ENCODE assay signal across 23 cellular contexts in genomic region chr20:25454153-25454900, GRCh38. TPM values are rescaled to one million over a fixed set of nuclear protein-coding genes. Genes with fewer than 3 reads are reported as not detected.
DNase-seq lines count a peak whose midpoint lies in the region; ATAC-seq, FAIRE-seq and TF ChIP-seq lines count a peak whose summit lies in the region.
"Had no signal": no experiment of that assay in that cellular context is flagged by ENCODE, and none has a peak within 500 bp of the region (broad histone marks: within the 10 kb centered on the region; RNA-seq: fewer than 3 reads in every experiment).

No MANE protein-coding gene starts in this region.

- DNase-seq in AG20443 (ENCODE audit: low spot score): peak; percentile 6
- no peak for DNase-seq in K562 (ENCODE audit: extremely low read depth in 1 of 4, low spot score in 3 of 4)
- DNase-seq in HepG2 (ENCODE audit: low spot score): no peak
- no peak for DNase-seq in stimulated activated effector memory CD8-positive, alpha-beta T cell treated with anti-CD3 and anti-CD28 coated beads, Interleukin-12 subunit alpha, Interleukin-12 subunit beta, amount 100 ng/mL, for 72 hours (ENCODE audit: low spot score in 2 of 2)
- no peak for DNase-seq in MM.1S
- no peak for DNase-seq in mucosa of descending colon
- DNase-seq: 8988T; Calu3; CD8-positive, alpha-beta memory T cell; DMS153; GM23248; Karpas-422; NCI-H1694; NCI-H2081; NCI-H2171; NCI-H524 treated with DMSO at 0.1 percent for 48 hours; NCI-H82; Peyer's patch had no signal

- no peaks in the 10 kb centered on the region for H3K4me1 Mint-ChIP-seq in stimulated activated effector memory CD8-positive, alpha-beta T cell treated with anti-CD3 and anti-CD28 coated beads, Interleukin-12 subunit alpha, Interleukin-12 subunit beta, amount 100 ng/mL, for 72 hours
- H3K4me1 Mint-ChIP-seq: CD8-positive, alpha-beta memory T cell; IgD-negative memory B cell had no signal

- intact Hi-C loops in K562 (cut with micrococcal nuclease) (no loop called here), HepG2 (cut with micrococcal nuclease; ENCODE audit: unreplicated experiment) (no loop called here), mucosa of descending colon (cut with DNase I, micrococcal nuclease) (no loop called here)

- H3K36me3 ChIP-seq in K562 (ENCODE audit: control insufficient read depth, insufficient read depth, low read length): no peaks in the 10 kb centered on the region
- H3K36me3 ChIP-seq in HepG2 (replicated peaks in 1 of 2; ENCODE audit: control insufficient read depth in 1 of 2, insufficient read depth in 2 of 2, low read length in 2 of 2): peaks cover 36 to 48% of the 10 kb centered on the region in 2 experiments
- H3K36me3 ChIP-seq in MM.1S (replicated peaks; ENCODE audit: insufficient read depth, low read length): no peaks in the 10 kb centered on the region
- no peaks in the 10 kb centered on the region for H3K36me3 ChIP-seq in mucosa of descending colon (ENCODE audit: low read depth)

- no peak overlapping the region for H2AFZ ChIP-seq in K562 (ENCODE audit: low read depth, low read length)
- H2AFZ ChIP-seq in HepG2 (ENCODE audit: low read length): no peak overlapping the region
- no peak overlapping the region for H2AFZ ChIP-seq in MM.1S (ENCODE audit: low read length)
- H2AFZ ChIP-seq: GM23248 had no signal

- POLR2A ChIA-PET in K562 (lab: Yijun Ruan, JAX) (no interaction called here), HepG2 (lab: Yijun Ruan, JAX) (no interaction called here)

- H4K20me1 ChIP-seq in K562 (replicated peaks; ENCODE audit: control insufficient read depth, insufficient read depth, low read length) (no peaks in the 10 kb centered on the region), HepG2 (ENCODE audit: insufficient read depth, low read length) (no peaks in the 10 kb centered on the region), MM.1S (ENCODE audit: insufficient read depth, low read length) (no peaks in the 10 kb centered on the region)

- H3K4me1 ChIP-seq in K562 (replicated peaks in 1 of 2; ENCODE audit: control insufficient read depth in 2 of 2, insufficient read depth in 2 of 2, low read length in 2 of 2) (no peaks in the 10 kb centered on the region; a peak in 1 of 5 replicates), HepG2 (ENCODE audit: insufficient read depth, low read length) (no peaks in the 10 kb centered on the region), MM.1S (ENCODE audit: low read length) (no peaks in the 10 kb centered on the region), mucosa of descending colon (ENCODE audit: low read depth) (no peaks in the 10 kb centered on the region)
- H3K4me1 ChIP-seq: Peyer's patch had no signal

- in situ Hi-C loops in K562 (cut with MboI): no loop called here
- in situ Hi-C loops in HepG2 (cut with HindIII; ENCODE audit: extremely low pct_ligation_motif_present, low pct_unique_long_range_greater_than_20kb): no loop called here

- H3K4me2 ChIP-seq in K562 (ENCODE audit: insufficient read depth, low read length) (no peak overlapping the region), HepG2 (ENCODE audit: low read depth, low read length) (no peak overlapping the region), MM.1S (ENCODE audit: low read depth, low read length) (no peak overlapping the region)

- H3K9ac ChIP-seq in K562 (ENCODE audit: insufficient read depth in 1 of 2, low read depth in 2 of 2, low read length in 2 of 2): no peak overlapping the region
- no peak overlapping the region for H3K9ac ChIP-seq in HepG2 (ENCODE audit: insufficient read depth, low read depth, low read length)
- H3K9ac ChIP-seq in MM.1S (ENCODE audit: low read length): no peak overlapping the region
- H3K9ac ChIP-seq: GM23248 had no signal

- FAIRE-seq in K562 (lab: Jason Lieb, UNC): no peak
- no peak for FAIRE-seq in HepG2 (lab: Jason Lieb, UNC)
- FAIRE-seq: G401.6 had no signal

- H3K9me3 Mint-ChIP-seq in stimulated activated effector memory CD8-positive, alpha-beta T cell treated with anti-CD3 and anti-CD28 coated beads, Interleukin-12 subunit alpha, Interleukin-12 subunit beta, amount 100 ng/mL, for 72 hours: no peaks in the 10 kb centered on the region
- H3K9me3 Mint-ChIP-seq: CD8-positive, alpha-beta memory T cell had no signal

- TF ChIP-seq EP300 in K562 (IDR thresholded peaks at IDR 0.05; ENCODE audit: low read length) (no peak), HepG2 (IDR thresholded peaks at IDR 0.05; ENCODE audit: low read depth in 2 of 2, low read length in 2 of 2) (no peak), HepG2 (CRISPR knock-in tag; IDR thresholded peaks at IDR 0.05; ENCODE audit: borderline replicate concordance) (no peak)

- no peak for TF ChIP-seq CTCF in K562 (IDR thresholded peaks at IDR 0.05 in 2 of 3, conservative IDR thresholded peaks at IDR 0.05 in 1 of 3; ENCODE audit: insufficient read depth in 2 of 3, low read depth in 1 of 3, low read length in 3 of 3)
- TF ChIP-seq CTCF in HepG2 (CRISPR knock-in tag; IDR thresholded peaks at IDR 0.05): no peak
- TF ChIP-seq CTCF in MM.1S (IDR thresholded peaks at IDR 0.05; ENCODE audit: low read length): no peak
- no peak for TF ChIP-seq CTCF in mucosa of descending colon (IDR thresholded peaks at IDR 0.05)

- BruUV-seq in K562 (replicated peaks; lab: Mats Ljungman, UMichigan) (no TSS peak), HepG2 (replicated peaks; lab: Mats Ljungman, UMichigan) (no TSS peak)

- H3K36me3 Mint-ChIP-seq in stimulated activated effector memory CD8-positive, alpha-beta T cell treated with anti-CD3 and anti-CD28 coated beads, Interleukin-12 subunit alpha, Interleukin-12 subunit beta, amount 100 ng/mL, for 72 hours: no peaks in the 10 kb centered on the region
- H3K36me3 Mint-ChIP-seq: CD8-positive, alpha-beta memory T cell had no signal

- H3K79me2 ChIP-seq in K562 (ENCODE audit: control insufficient read depth, insufficient read depth, low read length) (no peaks in the 10 kb centered on the region), HepG2 (ENCODE audit: insufficient read depth, low read length) (no peaks in the 10 kb centered on the region), MM.1S (ENCODE audit: low read length) (no peaks in the 10 kb centered on the region)

- H3K9me3 ChIP-seq in K562 (replicated peaks; ENCODE audit: control insufficient read depth, insufficient read depth, low read depth, low read length): no peaks in the 10 kb centered on the region
- no peaks in the 10 kb centered on the region for H3K9me3 ChIP-seq in HepG2 (ENCODE audit: low read length)
- no peaks in the 10 kb centered on the region for H3K9me3 ChIP-seq in MM.1S (replicated peaks; ENCODE audit: insufficient read depth, low read length)
- no peaks in the 10 kb centered on the region for H3K9me3 ChIP-seq in mucosa of descending colon
- H3K9me3 ChIP-seq: Peyer's patch had no signal

- ATAC-seq in K562 (peak; percentile 37; the same call in 2 of the 3 replicates), HepG2 (peak; percentile 8), mucosa of descending colon (no peak), GM21367 (IDR thresholded peaks at IDR 0.05; ENCODE audit: unreplicated experiment) (no peak)
- ATAC-seq in stimulated activated effector memory CD8-positive, alpha-beta T cell treated with anti-CD3 and anti-CD28 coated beads, Interleukin-12 subunit alpha, Interleukin-12 subunit beta, amount 100 ng/mL, for 72 hours: peak; percentile 5
- ATAC-seq: HCT116 had no signal

- no peak overlapping the region for H3K4me3 Mint-ChIP-seq in stimulated activated effector memory CD8-positive, alpha-beta T cell treated with anti-CD3 and anti-CD28 coated beads, Interleukin-12 subunit alpha, Interleukin-12 subunit beta, amount 100 ng/mL, for 72 hours
- H3K4me3 Mint-ChIP-seq: IgD-negative memory B cell had no signal

- WGBS in K562 (ENCODE audit: insufficient coverage, low coverage, missing lambda C conversion rate): 4% methylated on average over 11 of the region's 15 CpGs
- 93% methylated on average over 15 of the region's 15 CpGs for WGBS in HepG2 (ENCODE audit: low lambda C conversion rate)

- H3K9me1 ChIP-seq in K562 (ENCODE audit: control insufficient read depth, insufficient read depth, low read length): no peaks in the 10 kb centered on the region

- no peak for TF ChIP-seq RAD21 in K562 (CRISPR knock-in tag; conservative IDR thresholded peaks at IDR 0.05 in 1 of 2, IDR thresholded peaks at IDR 0.05 in 1 of 2)
- TF ChIP-seq RAD21 in HepG2 (CRISPR knock-in tag; IDR thresholded peaks at IDR 0.05): no peak

- no peak overlapping the region for H3K27ac ChIP-seq in K562 (ENCODE audit: extremely low read depth, low read depth, low read length)
- no peak overlapping the region for H3K27ac ChIP-seq in HepG2 (ENCODE audit: extremely low read length, insufficient read depth, low read length)
- H3K27ac ChIP-seq in MM.1S (ENCODE audit: low read length): no peak overlapping the region
- H3K27ac ChIP-seq: C4-2B, GM23248, Peyer's patch had no signal

- H3K4me3 ChIP-seq in K562: no peak overlapping the region
- H3K4me3 ChIP-seq in HepG2 (replicated peaks in 1 of 3; ENCODE audit: insufficient read depth in 1 of 3, low read depth in 2 of 3, low read length in 3 of 3): no peak overlapping the region
- H3K4me3 ChIP-seq in MM.1S (ENCODE audit: low read length): no peak overlapping the region
- H3K4me3 ChIP-seq in mucosa of descending colon: no peak overlapping the region
- H3K4me3 ChIP-seq: GM23248, Peyer's patch had no signal

- H3K27ac Mint-ChIP-seq in stimulated activated effector memory CD8-positive, alpha-beta T cell treated with anti-CD3 and anti-CD28 coated beads, Interleukin-12 subunit alpha, Interleukin-12 subunit beta, amount 100 ng/mL, for 72 hours: no peak overlapping the region
- H3K27ac Mint-ChIP-seq: CD8-positive, alpha-beta memory T cell; IgD-negative memory B cell had no signal

- CTCF ChIA-PET in K562 (lab: Yijun Ruan, JAX; ENCODE audit: low intra/inter-chr PET ratio): no interaction called here
- CTCF ChIA-PET in HepG2 (lab: Yijun Ruan, JAX; ENCODE audit: low intra/inter-chr PET ratio, low total read pairs): no interaction called here

- TF ChIP-seq POLR2A in K562 (conservative IDR thresholded peaks at IDR 0.05) (no peak), HepG2 (IDR thresholded peaks at IDR 0.05; ENCODE audit: insufficient read depth in 1 of 2, low read depth in 2 of 2, low read length in 2 of 2) (no peak)

- H3F3A ChIP-seq in MM.1S (ENCODE audit: insufficient read depth, low read length): no peaks in the 10 kb centered on the region

- no peaks in the 10 kb centered on the region for H3K9me2 ChIP-seq in MM.1S (replicated peaks; ENCODE audit: insufficient read depth, low read length)

- H3K27me3 ChIP-seq in K562 (ENCODE audit: control insufficient read depth in 2 of 2, insufficient read depth in 2 of 2, low read length in 2 of 2): peaks cover 12 to 37% of the 10 kb centered on the region in 2 experiments; a peak in 3 of 5 replicates
- H3K27me3 ChIP-seq in HepG2 (ENCODE audit: control insufficient read depth in 1 of 2, insufficient read depth in 2 of 2, low read length in 2 of 2): no peaks in the 10 kb centered on the region
- H3K27me3 ChIP-seq in MM.1S (replicated peaks; ENCODE audit: insufficient read depth, low read length): no peaks in the 10 kb centered on the region
- H3K27me3 ChIP-seq: Peyer's patch had no signal

RNA-seq across cellular contexts. Expression of gene GINS1, which starts 46.9 kb away (rescaled TPM):
- 12.5 and 31.0 TPM in 2 replicates for total RNA-seq in K562 (2011; cell fraction: chromatin; rRNA removed; ENCODE audit: low replicate concordance)
- 9.2 and 11.1 TPM in 2 replicates for total RNA-seq in K562 (2011; cell fraction: nucleolus; rRNA removed)
- 24.6 and 27.8 TPM in 2 replicates for total RNA-seq in K562 (2011; cell fraction: nucleoplasm; rRNA removed)
- 19.5 and 20.9 TPM in 2 replicates for total RNA-seq in K562 (2014; rRNA removed)
- total RNA-seq in K562 (2014; rRNA removed; fragmentation: Illumina TruSeq; extraction: Trizol): 26.9 and 29.7 TPM in 2 replicates
- 23.5 and 24.1 TPM in 2 replicates for total RNA-seq in K562 (2015; rRNA removed; fragmentation: Illumina TruSeq; extraction: Trizol)
- 31.8 TPM in 2 replicates for total RNA-seq in K562 (2021)
- polyA plus RNA-seq in K562 (2011; rRNA removed): 19.0 and 27.3 TPM in 2 replicates
- polyA plus RNA-seq in K562 (2011; cell fraction: cytosol; rRNA removed): 8.6 and 16.4 TPM in 2 replicates
- 7.7 and 9.4 TPM in 2 replicates for polyA plus RNA-seq in K562 (2011; cell fraction: nucleus; rRNA removed)
- polyA plus RNA-seq in K562 (2012): 14.5 and 16.5 TPM in 2 replicates
- 19.2 and 22.8 TPM in 2 replicates for polyA plus RNA-seq in K562 (2014; fragmentation: Illumina TruSeq; extraction: Trizol)
- polyA plus RNA-seq in K562 (2014; fragmentation: Nextera tagmentation; extraction: Ambion mirVana): 10 to 100 TPM; 13.1 to 25.8 TPM
- 21.1 and 26.6 TPM in 2 replicates for polyA plus RNA-seq in K562 (2014; rRNA removed)
- 20.5 and 31.4 TPM in 2 replicates for polyA minus RNA-seq in K562 (2011; rRNA and poly(A)+ RNA removed)
- polyA minus RNA-seq in K562 (2011; cell fraction: cytosol; rRNA and poly(A)+ RNA removed): 7.2 and 13.5 TPM in 2 replicates
- 3.5 and 7.6 TPM in 2 replicates for polyA minus RNA-seq in K562 (2011; cell fraction: nucleus; rRNA and poly(A)+ RNA removed)
- 59.9 and 74.6 TPM in 2 replicates for total RNA-seq in HepG2 (2016; rRNA removed; fragmentation: Illumina TruSeq; extraction: Trizol)
- total RNA-seq in HepG2 (2016; cell fraction: cytosol; rRNA removed; fragmentation: Illumina TruSeq; extraction: Trizol; ENCODE audit: low read depth): 12.1 and 13.7 TPM in 2 replicates
- total RNA-seq in HepG2 (2016; cell fraction: insoluble cytoplasmic fraction; rRNA removed; fragmentation: Illumina TruSeq; extraction: Trizol): 62.2 and 82.5 TPM in 2 replicates
- 27.4 and 32.8 TPM in 2 replicates for total RNA-seq in HepG2 (2016; cell fraction: membrane; rRNA removed; fragmentation: Illumina TruSeq; extraction: Trizol)
- total RNA-seq in HepG2 (2016; cell fraction: nucleus; rRNA removed; fragmentation: Illumina TruSeq; extraction: Trizol): 30.1 and 33.0 TPM in 2 replicates
- polyA plus RNA-seq in HepG2 (2011; rRNA removed): 10.3 and 14.6 TPM in 2 replicates
- 8.1 and 9.7 TPM in 2 replicates for polyA plus RNA-seq in HepG2 (2011; cell fraction: cytosol; rRNA removed)
- 5.7 and 6.6 TPM in 2 replicates for polyA plus RNA-seq in HepG2 (2011; cell fraction: nucleus; rRNA removed)
- polyA plus RNA-seq in HepG2 (2012): 6.6 and 15.3 TPM in 2 replicates
- polyA plus RNA-seq in HepG2 (2016; cell fraction: cytosol; fragmentation: Illumina TruSeq; extraction: Trizol; ENCODE audit: low read depth): 3.4 and 3.7 TPM in 2 replicates
- polyA plus RNA-seq in HepG2 (2016; cell fraction: insoluble cytoplasmic fraction; fragmentation: Illumina TruSeq; extraction: Trizol; ENCODE audit: low read depth): 62.2 and 68.3 TPM in 2 replicates
- 11.0 and 11.7 TPM in 2 replicates for polyA plus RNA-seq in HepG2 (2016; cell fraction: membrane; fragmentation: Illumina TruSeq; extraction: Trizol; ENCODE audit: low read depth)
- polyA plus RNA-seq in HepG2 (2016; cell fraction: nucleus; fragmentation: Illumina TruSeq; extraction: Trizol; ENCODE audit: insufficient read depth, low read depth): 50.8 and 54.7 TPM in 2 replicates
- polyA minus RNA-seq in HepG2 (2011; rRNA and poly(A)+ RNA removed; ENCODE audit: low replicate concordance): 9.2 and 15.1 TPM in 2 replicates
- 8.7 and 11.2 TPM in 2 replicates for polyA minus RNA-seq in HepG2 (2011; cell fraction: cytosol; rRNA and poly(A)+ RNA removed)
- polyA minus RNA-seq in HepG2 (2011; cell fraction: nucleus; rRNA and poly(A)+ RNA removed): 8.8 and 9.4 TPM in 2 replicates
- 1 to 10 TPM; 1.8 to 8.6 (median 1.9) TPM for total RNA-seq in mucosa of descending colon

Comparison
In these comparisons a context has a peak if more than half of its experiments do, and no peak if none do; other contexts are left out.
1. ATAC-seq: peak in K562 (single experiment), HepG2 (single experiment) and stimulated activated effector memory CD8-positive, alpha-beta T cell treated with anti-CD3 and anti-CD28 coated beads, Interleukin-12 subunit alpha, Interleukin-12 subunit beta, amount 100 ng/mL, for 72 hours (single experiment); none in mucosa of descending colon (single experiment) and GM21367 (single experiment).